In the genomic region with DNA sequence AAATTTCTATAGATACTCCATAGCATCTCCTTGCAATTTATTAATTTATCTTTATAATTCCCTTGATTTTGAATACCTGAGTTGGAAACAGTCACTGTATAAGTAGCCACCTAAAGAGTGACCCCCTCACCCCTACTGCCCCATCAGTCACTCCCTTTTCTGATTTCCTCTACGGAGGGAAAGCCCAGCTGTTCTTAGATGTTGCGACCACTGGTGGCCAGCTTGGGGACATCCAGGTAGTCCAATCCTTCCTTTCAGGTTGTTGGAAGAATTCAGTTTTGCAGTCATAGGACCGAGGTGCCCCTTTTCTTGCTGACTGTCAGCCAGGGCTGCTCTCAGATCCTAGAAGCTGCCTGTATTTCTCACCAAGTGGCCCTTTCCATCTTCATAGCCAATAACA, we compare ENCODE assay signal across 1 cellular context.
TF ChIP-seq lines count a peak whose summit lies in the region.

No MANE protein-coding gene starts in this region.

TF ChIP-seq in H1, 55 proteins besides CTCF, POLR2A, EP300 and RAD21 (continued from another document):
- TF ChIP-seq KDM4A (IDR thresholded peaks at IDR 0.05; ENCODE audit: low read depth, low read length, severe bottlenecking) (no peak), MAFK (IDR thresholded peaks at IDR 0.05; ENCODE audit: low read depth, low read length) (no peak), YY1 (IDR thresholded peaks at IDR 0.05; ENCODE audit: low read depth, low read length) (no peak)
